ENCODE assay signal across 1 cellular context in genomic region chr15:35874260-35874905, GRCh38.
A peak's percentile ranks its signal among the peaks of the same experiment; 100 is the strongest.
TF ChIP-seq lines count a peak whose summit lies in the region.

No MANE protein-coding gene starts in this region.

TF ChIP-seq in HEK293, 187 proteins besides CTCF, POLR2A, EP300 and RAD21 (continued from another document):
- TF ChIP-seq ZNF518A (tag by site-specific recombination; conservative IDR thresholded peaks at IDR 0.05; ENCODE audit: low read depth) (0 out of 2 replicates have a peak, but pooled peaks have one; percentile 17), ZNF488 (tag by site-specific recombination; IDR thresholded peaks at IDR 0.05) (no peak), FEZF1 (tag by site-specific recombination; IDR thresholded peaks at IDR 0.05) (no peak), INSM2 (tag by site-specific recombination; IDR thresholded peaks at IDR 0.05) (no peak), ZXDB (tag by site-specific recombination; IDR thresholded peaks at IDR 0.05) (no peak), ZNF2 (tag by site-specific recombination; IDR thresholded peaks at IDR 0.05) (no peak), ZNF274 (IDR thresholded peaks at IDR 0.05; ENCODE audit: low read length) (no peak), ZNF274 (tag by site-specific recombination; IDR thresholded peaks at IDR 0.05; ENCODE audit: borderline replicate concordance) (no peak), ZNF433 (tag by site-specific recombination; IDR thresholded peaks at IDR 0.05; ENCODE audit: low read depth) (no peak), ZNF747 (tag by site-specific recombination; IDR thresholded peaks at IDR 0.05) (no peak), ZNF23 (tag by site-specific recombination; IDR thresholded peaks at IDR 0.05; ENCODE audit: borderline replicate concordance) (no peak), SP2 (tag by site-specific recombination; IDR thresholded peaks at IDR 0.05) (no peak), ATF2 (tag by site-specific recombination; IDR thresholded peaks at IDR 0.05; ENCODE audit: low read depth) (no peak), ZNF624 (tag by site-specific recombination; IDR thresholded peaks at IDR 0.05) (no peak), KLF10 (tag by site-specific recombination; IDR thresholded peaks at IDR 0.05) (no peak), PBX3 (CRISPR knock-in tag; IDR thresholded peaks at IDR 0.05) (no peak), ZNF174 (tag by site-specific recombination; IDR thresholded peaks at IDR 0.05) (no peak), ZNF398 (tag by site-specific recombination; IDR thresholded peaks at IDR 0.05) (peak; percentile 37; the same call in 1 of the 2 replicates), ZNF513 (tag by site-specific recombination; IDR thresholded peaks at IDR 0.05) (no peak), ZNF658 (tag by site-specific recombination; IDR thresholded peaks at IDR 0.05) (no peak), ZNF10 (tag by site-specific recombination; IDR thresholded peaks at IDR 0.05) (no peak), ZNF514 (tag by site-specific recombination; IDR thresholded peaks at IDR 0.05) (no peak), KLF17 (tag by site-specific recombination; IDR thresholded peaks at IDR 0.05) (no peak), KLF16 (tag by site-specific recombination; IDR thresholded peaks at IDR 0.05) (no peak), SP7 (tag by site-specific recombination; IDR thresholded peaks at IDR 0.05) (peak; percentile 42; the same call in 1 of the 2 replicates), SALL2 (tag by site-specific recombination; IDR thresholded peaks at IDR 0.05; ENCODE audit: borderline replicate concordance) (no peak), PRDM6 (tag by site-specific recombination; IDR thresholded peaks at IDR 0.05) (peak; percentile 11; the same call in 1 of the 2 replicates), ZNF610 (tag by site-specific recombination; IDR thresholded peaks at IDR 0.05; ENCODE audit: borderline replicate concordance) (no peak), PRDM1 (tag by site-specific recombination; IDR thresholded peaks at IDR 0.05) (no peak), GLI4 (tag by site-specific recombination; IDR thresholded peaks at IDR 0.05) (no peak), ZNF830 (tag by site-specific recombination; IDR thresholded peaks at IDR 0.05; ENCODE audit: low read depth) (no peak), ZNF169 (tag by site-specific recombination; IDR thresholded peaks at IDR 0.05) (0 out of 2 replicates have a peak, but pooled peaks have one; percentile 51)
